ENCODE assay signal across 15 cellular contexts in the genomic region with DNA sequence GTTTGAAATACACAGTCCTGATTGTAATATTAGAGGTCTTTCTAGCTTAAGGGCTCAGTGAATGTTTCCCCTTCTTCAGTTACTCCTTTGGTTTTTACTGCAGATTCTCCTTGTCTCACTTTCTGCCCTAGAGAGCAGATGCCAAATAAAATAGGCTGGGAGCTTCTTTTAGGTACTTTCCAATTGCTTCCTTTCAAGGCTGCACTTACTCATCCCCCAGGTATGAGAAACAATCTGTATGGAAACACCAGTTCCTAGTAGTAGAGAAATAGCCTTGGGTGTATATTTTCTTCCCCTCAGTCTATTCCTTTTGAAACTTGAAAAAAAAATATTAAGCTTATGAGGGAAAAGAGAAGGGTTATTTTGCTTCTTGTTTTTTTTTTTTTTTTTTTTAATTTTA.
"Had no signal": no experiment of that assay in that cellular context is flagged by ENCODE, and none has a peak within 500 bp of the region (broad histone marks: within the 10 kb centered on the region; RNA-seq: fewer than 3 reads in every experiment).

No MANE protein-coding gene starts in this region.

- H3K27me3 ChIP-seq: brain microvascular endothelial cell, gastroesophageal sphincter, tibial artery had no signal

- H3K4me3 ChIP-seq: gastroesophageal sphincter, left ventricle myocardium inferior, tibial artery had no signal

- ATAC-seq: activated T-cell treated with anti-CD3 and anti-CD28 coated beads, Interleukin-2, amount 50 U/mL, for 72 hours; gastroesophageal sphincter; natural killer cell; stimulated activated memory B cell treated with anti-CD40 and anti-IgM and Interleukin-4, amounts not matched to agents 10 μg/mL and 1 μg/mL and 100 μg/mL, for 72 hours had no signal

- H3K36me3 ChIP-seq: brain microvascular endothelial cell, gastroesophageal sphincter, left ventricle myocardium inferior, tibial artery had no signal

- DNase-seq: activated B cell treated with CpG ODN at 0.5 μM for 24 hours; activated CD4-positive, alpha-beta T cell treated with anti-CD3 and anti-CD28 coated beads, Interleukin-2, amount 10 ng/mL, durations not matched to agents 7 days and 5 days; activated CD8-positive, alpha-beta memory T cell treated with anti-CD3 and anti-CD28 coated beads, Interleukin-2, amount 50 U/mL, for 48 hours; activated gamma-delta T cell; activated T-cell treated with anti-CD3 and anti-CD28 coated beads, Interleukin-2, amount 50 U/mL, for 72 hours; amygdala; brain microvascular endothelial cell; cerebellar nuclear complex; dermis blood vessel endothelial cell; left ventricle myocardium inferior; natural killer cell; stimulated activated CD4-positive, alpha-beta T cell treated with anti-CD3 and anti-CD28 coated beads, Interleukin-2, amount 100 ng/mL, for 48 hours; tibial artery had no signal

- H3K4me1 ChIP-seq: gastroesophageal sphincter, left ventricle myocardium inferior, tibial artery had no signal

- H3K27ac ChIP-seq: brain microvascular endothelial cell, gastroesophageal sphincter, left ventricle myocardium inferior, tibial artery had no signal

- H3K9me3 ChIP-seq: gastroesophageal sphincter, left ventricle myocardium inferior, tibial artery had no signal
